ENCODE assay signal across 8 cellular contexts in genomic region chr13:51221674-51222509, GRCh38. TPM values are rescaled to one million over a fixed set of nuclear protein-coding genes. Genes with fewer than 3 reads are reported as not detected.
DNase-seq lines count a peak whose midpoint lies in the region; ATAC-seq and TF ChIP-seq lines count a peak whose summit lies in the region.

Gene FAM124A, plus strand, starts transcription at chr13:51222398. Its CDS starts 104 bp downstream, at chr13:51222502.

- H3K4me1 ChIP-seq in duodenal mucosa (ENCODE audit: control insufficient read depth in 1 of 2, insufficient read depth in 2 of 2, low read length in 2 of 2), result peaks cover 4 to 10% of the 10 kb centered on the region in 2 donors
- peaks cover 4 to 5% of the 10 kb centered on the region in 2 donors for H3K4me1 ChIP-seq in lung (ENCODE audit: control insufficient read depth in 2 of 2, insufficient read depth in 2 of 2, low read length in 2 of 2)

- DNase-seq in DMS53 (lab: John Stamatoyannopoulos, UW) (peak; percentile 85), lung (ENCODE audit: low spot score) (no peak), DMS79 (lab: John Stamatoyannopoulos, UW) (no peak)
- DNase-seq in activated CD4-positive, alpha-beta T cell treated with anti-CD3 and anti-CD28 coated beads for 4 hours, result peak; percentile 9 to 17
- DNase-seq in stimulated activated CD8-positive, alpha-beta memory T cell treated with anti-CD3 and anti-CD28 coated beads, Interleukin-12 subunit alpha, Interleukin-12 subunit beta, amount 100 ng/mL, for 4 hours (ENCODE audit: low read depth), result peak; percentile 10

- WGBS in lung, 2 donors, result 1% methylated on average over 60 to 86 of the region's 86 CpGs

- H3K9ac ChIP-seq in duodenal mucosa (ENCODE audit: low read depth in 1 of 2, low read length in 2 of 2), result peak within 1 kb of the TSS; percentile 18 to 55

- H3K27me3 ChIP-seq in duodenal mucosa (ENCODE audit: control insufficient read depth in 1 of 2, insufficient read depth in 2 of 2, low read length in 2 of 2) (peaks cover 15 to 35% of the 10 kb centered on the region in 2 donors), lung (ENCODE audit: control insufficient read depth, insufficient read depth) (no peaks in the 10 kb centered on the region)

- ATAC-seq in GM21576 (IDR thresholded peaks at IDR 0.05; ENCODE audit: unreplicated experiment), result peak; percentile 78
- peak; percentile 90 for ATAC-seq in lung (ENCODE audit: insufficient read depth, low FRiP score)

- H3K27ac ChIP-seq in duodenal mucosa (ENCODE audit: low read depth, low read length) (no peak within 1 kb of the TSS), lung (ENCODE audit: low read depth in 1 of 2, low read length in 1 of 2) (peak within 1 kb of the TSS; percentile 11 to 89)

- H3K4me3 ChIP-seq in duodenal mucosa (ENCODE audit: low read depth in 1 of 2, low read length in 2 of 2) (peak within 1 kb of the TSS; percentile 67 to 86), lung (peak within 1 kb of the TSS; percentile 87)

- H3K36me3 ChIP-seq in duodenal mucosa (ENCODE audit: control insufficient read depth in 1 of 2, insufficient read depth in 2 of 2, low read length in 2 of 2), result no peaks in the 10 kb centered on the region
- H3K36me3 ChIP-seq in lung (ENCODE audit: control insufficient read depth in 2 of 2, insufficient read depth in 2 of 2, low read length in 2 of 2), result no peaks in the 10 kb centered on the region

- no peaks in the 10 kb centered on the region for H3K9me3 ChIP-seq in duodenal mucosa (ENCODE audit: control insufficient read depth in 1 of 2, low read length in 2 of 2)
- H3K9me3 ChIP-seq in lung (ENCODE audit: control insufficient read depth in 2 of 2, insufficient read depth in 1 of 2, low read length in 1 of 2), result peaks cover 0 to 3% of the 10 kb centered on the region in 2 donors

- peak; percentile 59 for TF ChIP-seq CTCF in LNCAP (IDR thresholded peaks at IDR 0.05)
- no peak for TF ChIP-seq CTCF in lung (IDR thresholded peaks at IDR 0.05; ENCODE audit: control extremely low read depth, extremely low read depth)

RNA-seq across cellular contexts. Expression of gene FAM124A, which starts in this region (rescaled TPM):
- total RNA-seq in lung, result 1 to 10 TPM; 2.0 to 2.9 TPM
- 1 to 10 TPM in 1 of 2 donors, under 1 TPM in 1; 0.87 to 1.3 TPM for polyA plus RNA-seq in lung

Comparison
In these comparisons a context has a peak if more than half of its experiments do, and no peak if none do; other contexts are left out.
1. DNase-seq: peak in DMS53 (single experiment), activated CD4-positive, alpha-beta T cell treated with anti-CD3 and anti-CD28 coated beads for 4 hours (2 of 2) and stimulated activated CD8-positive, alpha-beta memory T cell treated with anti-CD3 and anti-CD28 coated beads, Interleukin-12 subunit alpha, Interleukin-12 subunit beta, amount 100 ng/mL, for 4 hours (single experiment); none in lung (single experiment) and DMS79 (single experiment).